Comparison of ENCODE assay signal across 1 cellular context in genomic region chr2:219177594-219178376, GRCh38.
A peak's percentile ranks its signal among the peaks of the same experiment; 100 is the strongest.
TF ChIP-seq lines count a peak whose summit lies in the region.

RETREG2 (plus strand) TSS chr2:219178275; CDS start chr2:219178353, 78 bp downstream.

TF ChIP-seq in HepG2, 621 proteins besides CTCF, POLR2A, EP300 and RAD21 (continued from another document and continues in another):
- 0 out of 2 replicates have a peak, but pooled peaks have one; percentile 91 for TF ChIP-seq DZIP1 (CRISPR knock-in tag; IDR thresholded peaks at IDR 0.05)
- no peak for TF ChIP-seq ZBTB8A (CRISPR knock-in tag; IDR thresholded peaks at IDR 0.05; ENCODE audit: borderline replicate concordance, low read depth)
- TF ChIP-seq ZNF75D (CRISPR knock-in tag; IDR thresholded peaks at IDR 0.05; ENCODE audit: borderline replicate concordance): no peak
- TF ChIP-seq ZMYM4 (CRISPR knock-in tag; IDR thresholded peaks at IDR 0.05): peak; percentile 86
- TF ChIP-seq ZNF598 (CRISPR knock-in tag; IDR thresholded peaks at IDR 0.05; ENCODE audit: borderline replicate concordance): peak; percentile 81; the same call in 1 of the 2 replicates
- TF ChIP-seq DNMT1 (CRISPR knock-in tag; IDR thresholded peaks at IDR 0.05): 0 out of 2 replicates have a peak, but pooled peaks have one; percentile 27
- no peak for TF ChIP-seq NFYB (CRISPR knock-in tag; IDR thresholded peaks at IDR 0.05)
- peak; percentile 68; the same call in 1 of the 2 replicates for TF ChIP-seq KDM5A (IDR thresholded peaks at IDR 0.05; ENCODE audit: borderline replicate concordance, low read length)
- TF ChIP-seq ZNF605 (CRISPR knock-in tag; IDR thresholded peaks at IDR 0.05): no peak; the same call in 1 of the 2 replicates
- no peak; the same call in 1 of the 2 replicates for TF ChIP-seq ZKSCAN1 (IDR thresholded peaks at IDR 0.05; ENCODE audit: low read length)
- 0 out of 2 replicates have a peak, but pooled peaks have one; percentile 30 for TF ChIP-seq PAWR (CRISPR knock-in tag; IDR thresholded peaks at IDR 0.05; ENCODE audit: borderline replicate concordance)
- TF ChIP-seq SRSF1 (optimal IDR thresholded peaks at IDR 0.05; ENCODE audit: low read depth, low read length): peak; percentile 80
- peak; percentile 94 for TF ChIP-seq SAFB2 (CRISPR knock-in tag; IDR thresholded peaks at IDR 0.05; ENCODE audit: borderline replicate concordance, low read depth)
- 0 out of 2 replicates have a peak, but pooled peaks have one; percentile 61 for TF ChIP-seq ZNF577 (CRISPR knock-in tag; IDR thresholded peaks at IDR 0.05; ENCODE audit: borderline replicate concordance, low read depth)
- peak; percentile 56; the same call in 1 of the 2 replicates for TF ChIP-seq YEATS2 (CRISPR knock-in tag; IDR thresholded peaks at IDR 0.05; ENCODE audit: borderline replicate concordance)
- no peak for TF ChIP-seq RFX5 (IDR thresholded peaks at IDR 0.05; ENCODE audit: low read depth, low read length)
- TF ChIP-seq PHF21A (CRISPR knock-in tag; IDR thresholded peaks at IDR 0.05): peak; percentile 51; the same call in 1 of the 2 replicates
- TF ChIP-seq SAP130 (CRISPR knock-in tag; IDR thresholded peaks at IDR 0.05; ENCODE audit: low read depth): peak; percentile 91
- TF ChIP-seq ZFP41 (CRISPR knock-in tag; IDR thresholded peaks at IDR 0.05; ENCODE audit: borderline replicate concordance): peak; percentile 26; the same call in 1 of the 2 replicates
- TF ChIP-seq DNMT3B (CRISPR knock-in tag; conservative IDR thresholded peaks at IDR 0.05): no peak
- TF ChIP-seq ZKSCAN8 (CRISPR knock-in tag; IDR thresholded peaks at IDR 0.05; ENCODE audit: borderline replicate concordance): no peak; the same call in 1 of the 2 replicates
- no peak; the same call in 1 of the 2 replicates for TF ChIP-seq ZNF441 (CRISPR knock-in tag; IDR thresholded peaks at IDR 0.05; ENCODE audit: borderline replicate concordance)
- TF ChIP-seq WIZ (CRISPR knock-in tag; IDR thresholded peaks at IDR 0.05): peak; percentile 55; the same call in 1 of the 2 replicates
- no peak for TF ChIP-seq ZNF713 (CRISPR knock-in tag; IDR thresholded peaks at IDR 0.05)
- peak; percentile 59; the same call in 1 of the 2 replicates for TF ChIP-seq ZGPAT (CRISPR knock-in tag; IDR thresholded peaks at IDR 0.05)
- TF ChIP-seq TBX2 (CRISPR knock-in tag; IDR thresholded peaks at IDR 0.05; ENCODE audit: borderline replicate concordance): peak; percentile 66
- no peak for TF ChIP-seq ADNP (CRISPR knock-in tag; IDR thresholded peaks at IDR 0.05)
- TF ChIP-seq THRA (CRISPR knock-in tag; IDR thresholded peaks at IDR 0.05; ENCODE audit: borderline replicate concordance): no peak
- peak; percentile 54; the same call in 1 of the 2 replicates for TF ChIP-seq ZMAT3 (CRISPR knock-in tag; conservative IDR thresholded peaks at IDR 0.05)
- peak; percentile 56 for TF ChIP-seq CAMTA2 (CRISPR knock-in tag; IDR thresholded peaks at IDR 0.05; ENCODE audit: borderline replicate concordance)
- TF ChIP-seq ZNF501 (CRISPR knock-in tag; IDR thresholded peaks at IDR 0.05): 0 out of 2 replicates have a peak, but pooled peaks have one; percentile 28
- TF ChIP-seq ZNF550 (CRISPR knock-in tag; IDR thresholded peaks at IDR 0.05; ENCODE audit: borderline replicate concordance): 0 out of 2 replicates have a peak, but pooled peaks have one; percentile 75
- no peak for TF ChIP-seq TEAD2 (CRISPR knock-in tag; IDR thresholded peaks at IDR 0.05)
- peak; percentile 82 for TF ChIP-seq ELF3 (CRISPR knock-in tag; IDR thresholded peaks at IDR 0.05)
- no peak; the same call in 1 of the 2 replicates for TF ChIP-seq TIGD3 (CRISPR knock-in tag; IDR thresholded peaks at IDR 0.05; ENCODE audit: borderline replicate concordance)
- TF ChIP-seq ZBTB4 (CRISPR knock-in tag; IDR thresholded peaks at IDR 0.05; ENCODE audit: borderline replicate concordance): peak; percentile 31; the same call in 1 of the 2 replicates
- TF ChIP-seq ZNF251 (CRISPR knock-in tag; IDR thresholded peaks at IDR 0.05): no peak
- no peak for TF ChIP-seq SOX13 (IDR thresholded peaks at IDR 0.05)
- no peak; a peak in 1 of 4 replicates for TF ChIP-seq SOX13 (CRISPR knock-in tag; conservative IDR thresholded peaks at IDR 0.05 in 1 of 2, IDR thresholded peaks at IDR 0.05 in 1 of 2)
- TF ChIP-seq ZNF564 (CRISPR knock-in tag; IDR thresholded peaks at IDR 0.05): no peak; the same call in none of the 2 replicates
- TF ChIP-seq CHD2 (IDR thresholded peaks at IDR 0.05; ENCODE audit: low read depth, low read length): no peak
- TF ChIP-seq SMYD3 (CRISPR knock-in tag; IDR thresholded peaks at IDR 0.05): no peak
- no peak for TF ChIP-seq ZNF432 (CRISPR knock-in tag; IDR thresholded peaks at IDR 0.05; ENCODE audit: borderline replicate concordance)
- peak; percentile 81 for TF ChIP-seq BORCS8-MEF2B (CRISPR knock-in tag; IDR thresholded peaks at IDR 0.05)
- no peak for TF ChIP-seq ZNF530 (CRISPR knock-in tag; IDR thresholded peaks at IDR 0.05; ENCODE audit: low read depth)
- no peak for TF ChIP-seq TCF12 (IDR thresholded peaks at IDR 0.05)
- TF ChIP-seq TCF12 (CRISPR knock-in tag; IDR thresholded peaks at IDR 0.05): 0 out of 2 replicates have a peak, but pooled peaks have one; percentile 75
- TF ChIP-seq MED13 (CRISPR knock-in tag; IDR thresholded peaks at IDR 0.05): 0 out of 2 replicates have a peak, but pooled peaks have one; percentile 39
- TF ChIP-seq ZNF597 (CRISPR knock-in tag; IDR thresholded peaks at IDR 0.05): no peak
- TF ChIP-seq ZNF710 (CRISPR knock-in tag; IDR thresholded peaks at IDR 0.05; ENCODE audit: borderline replicate concordance): peak; percentile 83
